Comparison of ENCODE assay signal across 21 cellular contexts in the genomic region with DNA sequence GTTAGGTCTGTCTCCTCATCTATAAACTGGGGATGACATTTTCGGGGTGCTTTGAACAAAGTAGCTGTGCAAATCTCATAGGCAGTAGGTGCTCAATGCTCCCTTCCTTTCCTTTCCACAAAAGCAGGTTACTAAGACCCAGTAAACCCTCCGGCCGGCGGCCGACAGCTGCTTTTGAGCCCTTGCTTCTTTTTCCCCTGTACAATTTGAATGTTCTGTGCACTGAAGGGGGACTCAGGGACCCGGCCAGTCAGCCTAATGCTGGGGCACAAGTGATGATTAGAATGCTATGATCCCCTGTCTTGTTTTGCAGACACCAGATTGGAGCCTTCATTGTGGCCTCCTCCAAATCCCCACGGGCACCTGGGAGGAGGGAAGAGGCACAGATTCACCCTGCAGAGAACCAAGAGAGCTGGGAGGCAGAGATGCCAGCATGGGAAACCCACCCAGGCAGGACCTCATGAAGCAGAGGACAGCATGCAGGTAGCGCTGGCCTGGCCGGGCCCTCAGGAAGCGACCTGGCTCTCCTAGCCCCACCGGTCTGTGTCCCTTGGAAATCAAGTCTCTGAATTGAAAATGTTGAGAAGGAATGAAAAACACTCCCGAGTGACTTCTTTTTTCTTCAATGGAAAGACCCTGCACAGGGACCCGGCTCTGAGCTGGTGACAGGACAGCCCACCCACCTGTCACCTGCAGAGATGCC.
"Had no signal": no experiment of that assay in that cellular context is flagged by ENCODE, and none has a peak within 500 bp of the region (broad histone marks: within the 10 kb centered on the region; RNA-seq: fewer than 3 reads in every experiment).

No MANE protein-coding gene starts in this region.

- ATAC-seq: Panc1, PC-3 had no signal

- H3K9ac ChIP-seq: SK-N-SH had no signal

- H3K9me3 ChIP-seq: SK-N-SH had no signal

- DNase-seq: KBM-7; MV-4-11; NCI-H1048; NCI-H1105; NCI-H1417; NCI-H1436 treated with DMSO at 0.1 percent for 48 hours; NCI-H1694; NCI-H187 treated with DMSO at 0.1 percent for 48 hours; NCI-H2029 treated with DMSO at 0.1 percent for 48 hours; NCI-H226; NCI-H446; NCI-H510A; NCI-H524 treated with DMSO at 0.1 percent for 48 hours; NCI-H69; NCI-H774; NK-92 treated with Interleukin-12 subunit alpha and Interleukin-12 subunit beta, amount 100 ng/mL, for 24 hours; PC-3; SHP77; SK-N-SH had no signal

- H3K27ac ChIP-seq: RWPE1 had no signal

- H3K4me2 ChIP-seq: SK-N-SH had no signal
